ENCODE assay signal across 15 cellular contexts in the genomic region with DNA sequence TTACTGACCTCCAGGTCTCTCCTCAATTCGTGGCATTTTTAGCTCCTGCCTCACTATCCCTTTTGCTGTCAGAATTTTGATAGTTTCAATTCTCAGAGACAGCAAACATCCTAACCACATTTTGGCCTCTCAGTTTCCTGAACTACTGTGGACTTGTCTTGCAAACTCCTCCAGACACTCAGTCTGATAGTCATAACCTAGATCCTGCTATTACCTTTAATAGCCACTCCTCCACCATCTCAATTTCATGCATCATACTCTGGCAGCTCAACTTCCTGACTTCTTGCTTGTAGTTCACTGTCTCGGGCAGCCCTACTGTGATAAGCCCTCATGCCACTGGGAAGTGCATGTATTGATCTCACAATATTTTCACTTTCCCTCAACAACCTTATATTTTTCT.
"Had no signal": no experiment of that assay in that cellular context is flagged by ENCODE, and none has a peak within 500 bp of the region (broad histone marks: within the 10 kb centered on the region; RNA-seq: fewer than 3 reads in every experiment).

No MANE protein-coding gene starts in this region.

- FAIRE-seq: kidney had no signal

- DNase-seq: dorsolateral prefrontal cortex; effector CD8-positive, alpha-beta T cell; foreskin melanocyte; head of caudate nucleus; kidney; mucosa of descending colon; naive thymus-derived CD8-positive, alpha-beta T cell; psoas muscle; retina; right lobe of liver; stimulated activated CD4-positive, alpha-beta T cell treated with anti-CD3 and anti-CD28 coated beads, Interleukin-4, amount 100 ng/mL, for 24 hours; stimulated activated naive B cell treated with anti-CD40 and anti-IgM and Interleukin-4, amounts not matched to agents 10 μg/mL and 1 μg/mL and 100 μg/mL, for 72 hours; stimulated activated naive CD8-positive, alpha-beta T cell treated with anti-CD3 and anti-CD28 coated beads, Interleukin-15, amount 100 ng/mL, for 72 hours; testis; upper lobe of right lung had no signal
